9 cellular contexts compared by ENCODE assay signal in the genomic region with DNA sequence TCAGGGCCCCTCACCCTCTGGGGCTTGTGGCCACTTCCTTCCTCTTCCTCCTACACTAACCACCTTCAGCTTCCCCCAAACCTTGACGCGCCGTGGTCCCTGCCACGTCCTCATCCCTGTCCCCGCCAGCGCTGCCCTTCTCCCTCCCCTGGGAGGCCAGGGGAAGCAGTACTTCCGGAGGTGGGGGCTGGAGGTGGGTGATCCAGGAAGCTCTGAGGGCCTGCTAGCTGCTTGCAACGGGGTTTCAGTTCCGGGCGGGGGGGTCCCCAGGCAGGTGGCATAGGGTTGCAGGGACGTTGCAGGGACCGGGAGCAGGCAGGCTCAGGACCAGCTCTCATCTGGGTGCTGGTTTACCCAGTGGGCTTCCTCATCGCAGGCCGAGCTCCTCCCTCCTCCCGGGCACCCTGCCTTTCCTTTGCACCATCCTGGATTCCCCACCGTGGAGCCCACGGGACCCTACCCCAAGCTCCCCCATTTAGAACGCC.
DNase-seq lines count a peak whose midpoint lies in the region; TF ChIP-seq lines count a peak whose summit lies in the region.
"Had no signal": no experiment of that assay in that cellular context is flagged by ENCODE, and none has a peak within 500 bp of the region (broad histone marks: within the 10 kb centered on the region; RNA-seq: fewer than 3 reads in every experiment).

No MANE protein-coding gene starts in this region.

- no peak for TF ChIP-seq CTCF in GM13976 (IDR thresholded peaks at IDR 0.05; ENCODE audit: borderline replicate concordance, control extremely low read depth, extremely low read depth, insufficient read depth, missing control alignments)

- peak overlapping the region in 4 of 7 experiments; percentile 1 to 21 (median 14) for H3K4me3 ChIP-seq in skin epidermis
- H3K4me3 ChIP-seq: cardiac muscle cell had no signal

- intact Hi-C loops in head of caudate nucleus (cut with DNase I): no loop called here

- peak; percentile 76 for DNase-seq in GM13976 (ENCODE audit: low spot score)
- peak; percentile 67 for DNase-seq in MV-4-11 (lab: John Stamatoyannopoulos, UW)
- DNase-seq in activated effector memory CD4-positive, alpha-beta T cell treated with Interleukin-2 at 50 U/mL for 16 hours: peak; percentile 33
- no peak for DNase-seq in putamen (ENCODE audit: low spot score)
- no peak for DNase-seq in NCI-H1092 treated with DMSO at 0.1 percent for 48 hours (lab: John Stamatoyannopoulos, UW)
- DNase-seq in head of caudate nucleus: no peak
- no peak for DNase-seq in NCI-H226

- peak overlapping the region in 20 of 21 experiments; percentile 30 to 95 (median 76) for H3K27ac ChIP-seq in skin epidermis
- H3K27ac ChIP-seq: cardiac muscle cell had no signal

- in situ Hi-C loops in GM13976 (cut with MboI; ENCODE audit: low sequenced_read_pairs, unreplicated experiment): no loop called here

Comparison
In these comparisons a context has a peak if more than half of its experiments do, and no peak if none do; other contexts are left out.
1. DNase-seq: peak in GM13976 (single experiment), MV-4-11 (single experiment) and activated effector memory CD4-positive, alpha-beta T cell treated with Interleukin-2 at 50 U/mL for 16 hours (single experiment); none in putamen (single experiment), NCI-H1092 treated with DMSO at 0.1 percent for 48 hours (single experiment), head of caudate nucleus (0 of 42) and NCI-H226 (single experiment).